Comparison of ENCODE assay signal across 8 cellular contexts in genomic region chr7:81484266-81484665, GRCh38.
DNase-seq lines count a peak whose midpoint lies in the region; ATAC-seq, FAIRE-seq and TF ChIP-seq lines count a peak whose summit lies in the region.

No MANE protein-coding gene starts in this region.

- DNase-seq in GM04504 (ENCODE audit: low read depth) (peak; percentile 76), RPMI7951 (ENCODE audit: low read depth) (peak; percentile 88), glomerular visceral epithelial cell (ENCODE audit: extremely low spot score) (peak; percentile 33), pons (ENCODE audit: low spot score) (peak; percentile 58), GM12892 (ENCODE audit: insufficient read length) (no peak)

- FAIRE-seq in GM12892 (lab: Jason Lieb, UNC) = no peak

- ATAC-seq in GM21619 (IDR thresholded peaks at IDR 0.05; ENCODE audit: unreplicated experiment) = no peak
- no peak for ATAC-seq in HG02798 (IDR thresholded peaks at IDR 0.05; ENCODE audit: poor library complexity, unreplicated experiment)
- no peak for ATAC-seq in GM18519 (IDR thresholded peaks at IDR 0.05; ENCODE audit: low FRiP score, unreplicated experiment)

- no peak for TF ChIP-seq POLR2A in GM12892 (IDR thresholded peaks at IDR 0.05; ENCODE audit: low read depth, low read length)
